Comparison of ENCODE assay signal across 8 cellular contexts in the genomic region with DNA sequence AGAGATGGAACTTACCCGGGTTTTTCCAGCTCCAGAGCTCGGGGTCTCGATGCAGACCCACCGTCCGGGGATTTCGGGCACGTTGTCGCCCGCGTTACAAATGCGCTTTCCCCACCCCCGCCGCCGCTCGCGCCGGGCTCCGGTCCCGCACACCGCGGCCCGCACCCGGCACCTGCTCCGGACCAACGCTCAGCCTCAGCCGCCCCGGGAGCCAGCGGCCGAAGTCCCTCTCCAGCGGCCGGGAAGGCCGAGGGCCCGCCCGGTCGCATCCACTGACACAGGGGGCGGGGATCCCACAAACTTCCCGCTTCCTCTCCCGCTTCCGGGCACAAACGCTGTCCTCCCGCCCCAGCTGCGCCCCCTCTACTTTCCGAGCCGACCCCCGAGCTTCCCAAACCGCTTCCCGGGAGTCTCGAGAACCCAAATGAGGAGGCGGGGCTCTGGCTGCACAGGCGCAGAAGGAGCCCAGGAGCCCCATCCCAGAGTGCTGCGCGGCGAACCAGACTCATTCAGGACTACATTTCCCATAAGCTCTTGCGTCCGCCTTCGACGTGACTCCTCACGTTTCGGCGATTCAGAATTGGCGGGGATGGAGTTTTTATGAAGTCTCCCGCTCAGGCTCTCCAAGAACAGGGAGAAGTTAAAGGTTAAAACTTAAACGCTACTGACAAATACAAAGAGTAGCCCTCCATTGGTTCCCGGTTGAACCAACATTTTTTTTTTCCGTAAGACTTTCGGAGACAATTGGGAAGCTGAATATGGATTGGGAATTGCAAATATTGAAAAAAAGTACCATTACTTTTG. TPM values are rescaled to one million over a fixed set of nuclear protein-coding genes. Genes with fewer than 3 reads are reported as not detected.
DNase-seq lines count a peak whose midpoint lies in the region; ATAC-seq and TF ChIP-seq lines count a peak whose summit lies in the region.

A gene (minus strand): TSS at position 442 of the 804 bp plus-strand sequence. CDS start 2,553 bp downstream, outside the sequence.

- peak within 1 kb of the TSS; percentile 88 to 99 (median 98) for H3K27ac Mint-ChIP-seq in immature natural killer cell

- POLR2A ChIA-PET in AG04449 (lab: Yijun Ruan, JAX), result no interaction called here

- H3K36me3 ChIP-seq in smooth muscle cell (ENCODE audit: low read depth), result no peaks in the 10 kb centered on the region

- peak within 1 kb of the TSS; percentile 97 to 100 (median 99) for H3K4me3 Mint-ChIP-seq in immature natural killer cell

- no peaks in the 10 kb centered on the region for H3K9me3 Mint-ChIP-seq in immature natural killer cell

- H3K36me3 Mint-ChIP-seq in immature natural killer cell, result no peaks in the 10 kb centered on the region

- no peak for TF ChIP-seq CTCF in AG04449 (IDR thresholded peaks at IDR 0.05; ENCODE audit: insufficient read depth, low read length, missing control alignments)
- TF ChIP-seq CTCF in WI38 (IDR thresholded peaks at IDR 0.05; ENCODE audit: low read depth, low read length), result no peak
- no peak for TF ChIP-seq CTCF in cardiac fibroblast (IDR thresholded peaks at IDR 0.05; ENCODE audit: low read depth, low read length)
- TF ChIP-seq CTCF in smooth muscle cell (IDR thresholded peaks at IDR 0.05; ENCODE audit: borderline replicate concordance, insufficient read depth, poor library complexity, severe bottlenecking), result no peak

- no peaks in the 10 kb centered on the region for H3F3A ChIP-seq in smooth muscle cell (ENCODE audit: low read depth)

- H4K20me1 ChIP-seq in smooth muscle cell (ENCODE audit: low read depth), result peaks cover 8% of the 10 kb centered on the region

- peak within 1 kb of the TSS; percentile 85 for H3K4me2 ChIP-seq in smooth muscle cell

- H3K4me3 ChIP-seq in AG04449 (ENCODE audit: low read depth, low read length), result peak within 1 kb of the TSS; percentile 91
- peak within 1 kb of the TSS; percentile 73 for H3K4me3 ChIP-seq in WI38 (ENCODE audit: low read depth, low read length)
- H3K4me3 ChIP-seq in cardiac fibroblast (replicated peaks in 1 of 2; ENCODE audit: low read depth in 2 of 2, low read length in 2 of 2), result peak within 1 kb of the TSS; percentile 82 to 83
- peak within 1 kb of the TSS; percentile 82 for H3K4me3 ChIP-seq in smooth muscle cell

- peaks cover 5% of the 10 kb centered on the region for H3K79me2 ChIP-seq in smooth muscle cell (ENCODE audit: low read depth)

- H3K9ac ChIP-seq in smooth muscle cell (ENCODE audit: low read depth), result peak within 1 kb of the TSS; percentile 72

- peaks cover 34 to 43% of the 10 kb centered on the region in 2 donors for H3K4me1 Mint-ChIP-seq in immature natural killer cell

- H3K9me3 ChIP-seq in smooth muscle cell (replicated peaks; ENCODE audit: low read depth), result no peaks in the 10 kb centered on the region

- DNase-seq in AG04449 (ENCODE audit: low read depth, low spot score) (peak; percentile 47), NCI-H2227 (lab: John Stamatoyannopoulos, UW; ENCODE audit: unreplicated experiment) (peak; percentile 95), cardiac fibroblast (ENCODE audit: low read depth in 2 of 2) (peak; percentile 95), immature natural killer cell (peak; percentile 81 to 82 (median 82)), smooth muscle cell (lab: John Stamatoyannopoulos, UW; ENCODE audit: unreplicated experiment) (peak; percentile 67)

- ATAC-seq in GM18873 (IDR thresholded peaks at IDR 0.05; ENCODE audit: low FRiP score, unreplicated experiment) (peak; percentile 81), HG03139 (IDR thresholded peaks at IDR 0.05; ENCODE audit: unreplicated experiment) (peak; percentile 92)

- no peaks in the 10 kb centered on the region for H3K27me3 ChIP-seq in smooth muscle cell (ENCODE audit: low read depth)

- CTCF ChIA-PET in AG04449 (lab: Yijun Ruan, JAX), result interaction anchor here (0.7 to 8.1 kb wide), 7 partner anchors 10 to 761 kb away, joined by 3 to 197 read pairs (median 11); a partner anchor contains a TSS

- 1% methylated on average over 62 of the region's 66 CpGs for WGBS in smooth muscle cell (ENCODE audit: low lambda C conversion rate)

- H3K4me1 ChIP-seq in smooth muscle cell (ENCODE audit: low read depth), result peaks cover 13% of the 10 kb centered on the region

- no peak within 1 kb of the TSS for H3K27ac ChIP-seq in smooth muscle cell (ENCODE audit: low read depth)

- peaks cover 4 to 7% (median 5%) of the 10 kb centered on the region in 3 donors for H3K27me3 Mint-ChIP-seq in immature natural killer cell (ENCODE audit: low read depth in 3 of 3)

- H2AFZ ChIP-seq in smooth muscle cell (ENCODE audit: low read depth), result peak within 1 kb of the TSS; percentile 50

RNA-seq across cellular contexts. Expression of the gene that starts here (rescaled TPM):
- polyA plus RNA-seq in immature natural killer cell (1 to 10 TPM in 2 of 3 donors, not detected in 1; 2.8 to 3.0 TPM), smooth muscle cell (0.53 and 0.98 TPM in 2 replicates)
- total RNA-seq in smooth muscle cell, result 4.3 and 6.1 TPM in 2 replicates
